Comparison of ENCODE assay signal across 20 cellular contexts in the genomic region with DNA sequence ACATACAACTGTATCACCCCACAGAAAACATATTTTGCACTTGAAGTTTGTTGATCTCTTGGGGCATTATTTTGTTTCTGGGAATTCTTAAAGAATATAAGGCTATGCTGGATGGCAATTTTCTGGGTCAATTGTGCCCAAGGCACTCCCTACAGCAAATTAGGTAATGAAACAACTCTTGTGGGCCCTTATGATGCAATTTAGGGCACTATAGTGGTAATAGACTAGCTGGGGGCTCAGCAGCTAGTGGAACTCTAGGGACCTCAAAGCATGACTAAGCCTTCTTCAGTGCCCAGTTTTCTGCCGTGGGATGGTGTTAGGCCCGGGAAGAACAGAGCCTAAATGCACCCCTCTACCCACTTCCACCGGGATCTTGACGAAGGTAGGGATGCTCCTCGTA.
"Had no signal": no experiment of that assay in that cellular context is flagged by ENCODE, and none has a peak within 500 bp of the region (broad histone marks: within the 10 kb centered on the region; RNA-seq: fewer than 3 reads in every experiment).

No MANE protein-coding gene starts in this region.

- H3K4me3 ChIP-seq: esophagus squamous epithelium, lung, neural progenitor cell, pancreas, testis, transverse colon had no signal

- H3K27me3 ChIP-seq: esophagus squamous epithelium, neural progenitor cell, pancreas, testis, transverse colon had no signal

- H3K9ac ChIP-seq: neural progenitor cell had no signal

- DNase-seq: dermis blood vessel endothelial cell; esophagus squamous epithelium; foreskin melanocyte; head of caudate nucleus; hippocampal formation; left colon; left ventricle myocardium superior; mesenchymal stem cell; midbrain; occipital lobe; pancreas; right cardiac atrium; small intestine; stimulated activated CD4-positive, alpha-beta T cell treated with anti-CD3 and anti-CD28 coated beads, Interleukin-12 subunit alpha, Interleukin-12 subunit beta, amount 100 ng/mL, for 4 hours; stimulated activated naive CD4-positive, alpha-beta T cell treated with Interleukin-2 at 50 U/mL for 16 hours; testis; transverse colon had no signal

- ATAC-seq: left colon; left ventricle myocardium superior; natural killer cell treated with Interleukin-12 subunit alpha and Interleukin-12 subunit beta and Interleukin-15 and Interleukin-18, amount 100 ng/mL, for 72 hours; pancreas; right cardiac atrium had no signal

- H3K9me3 ChIP-seq: esophagus squamous epithelium, pancreas, testis, transverse colon had no signal

- H3K36me3 ChIP-seq: esophagus squamous epithelium, neural progenitor cell, pancreas, transverse colon had no signal

- H3K4me1 ChIP-seq: esophagus squamous epithelium, pancreas, testis, transverse colon had no signal
